Comparison of ENCODE assay signal across 11 cellular contexts in genomic region chr14:53108292-53108937, GRCh38. TPM values are rescaled to one million over a fixed set of nuclear protein-coding genes. Genes with fewer than 3 reads are reported as not detected.
A peak's percentile ranks its signal among the peaks of the same experiment; 100 is the strongest.
DNase-seq lines count a peak whose midpoint lies in the region; ATAC-seq and TF ChIP-seq lines count a peak whose summit lies in the region.
"Had no signal": no experiment of that assay in that cellular context is flagged by ENCODE, and none has a peak within 500 bp of the region (broad histone marks: within the 10 kb centered on the region; RNA-seq: fewer than 3 reads in every experiment).

No MANE protein-coding gene starts in this region.

- CTCF ChIA-PET in activated B cell treated with CpG ODN at 0.5 μM for 24 hours (lab: Charles Lee) = interaction anchor here (1.5 kb wide), 1 partner anchor 44 kb away, joined by 3 read pairs; no protein-coding TSS in a partner anchor

- POLR2A ChIA-PET in activated B cell treated with CpG ODN at 0.5 μM for 24 hours (lab: Charles Lee) = interaction anchor here (0.8 to 5.3 kb wide), 3 partner anchors 19 to 44 kb away, joined by 3 to 68 read pairs (median 6); partner anchors contain the start of gene DDHD1

- H3K4me1 Mint-ChIP-seq in activated B cell treated with CpG ODN at 0.5 μM for 24 hours = peaks cover 2% of the 10 kb centered on the region

- peaks cover 7% of the 10 kb centered on the region for H3K36me3 ChIP-seq in DND-41 (ENCODE audit: insufficient read depth, low read length)
- no peaks in the 10 kb centered on the region for H3K36me3 ChIP-seq in psoas muscle (ENCODE audit: insufficient read depth in 1 of 2, low read depth in 1 of 2)
- H3K36me3 ChIP-seq: cardiac muscle cell, heart left ventricle had no signal

- H3K36me3 Mint-ChIP-seq in activated B cell treated with CpG ODN at 0.5 μM for 24 hours (ENCODE audit: low read depth) = peaks cover 3% of the 10 kb centered on the region

- H3K4me3 ChIP-seq in DND-41 (ENCODE audit: low read depth in 1 of 2, low read length in 2 of 2) (peak overlapping the region; percentile 34 to 59), psoas muscle (peak overlapping the region; percentile 49)
- H3K4me3 ChIP-seq: cardiac muscle cell had no signal

- no peaks in the 10 kb centered on the region for H3K27me3 ChIP-seq in DND-41 (ENCODE audit: insufficient read depth, low read length, poor library complexity)
- no peaks in the 10 kb centered on the region for H3K27me3 ChIP-seq in psoas muscle (ENCODE audit: insufficient read depth in 3 of 3, low read length in 2 of 3)
- H3K27me3 ChIP-seq: cardiac muscle cell, heart left ventricle had no signal

- H3K4me1 ChIP-seq in DND-41 (ENCODE audit: insufficient read depth, low read length) (peaks cover 49% of the 10 kb centered on the region), psoas muscle (no peaks in the 10 kb centered on the region)

- H4K20me1 ChIP-seq in DND-41 (ENCODE audit: insufficient read depth, low read length) = no peaks in the 10 kb centered on the region

- WGBS in psoas muscle, 3 donors = 73 to 84% (median 79%) methylated on average over 7 of the region's 7 CpGs

- DNase-seq in DND-41 (peak; percentile 59), activated B cell treated with CpG ODN at 0.5 μM for 24 hours (no peak), psoas muscle (no peak), A172 (ENCODE audit: low spot score) (no peak), activated T-cell treated with anti-CD3 and anti-CD28 coated beads for 4 hours (no peak), CD1c-positive myeloid dendritic cell (ENCODE audit: extremely low spot score) (no peak), HK-2 (ENCODE audit: unreplicated experiment) (no peak)
- DNase-seq: heart left ventricle had no signal

- peak overlapping the region; percentile 67 for H2AFZ ChIP-seq in DND-41 (ENCODE audit: low read depth, low read length)

- intact Hi-C loops in activated B cell treated with CpG ODN at 0.5 μM for 24 hours (cut with micrococcal nuclease) (loop anchor here (2.0 kb wide), 1 partner anchor 18 kb away; no protein-coding TSS in a partner anchor), psoas muscle (cut with DNase I) (no loop called here)

- peaks cover 88% of the 10 kb centered on the region for H3K79me2 ChIP-seq in DND-41 (ENCODE audit: insufficient read depth, low read length)

- ATAC-seq in DND-41 (ENCODE audit: insufficient read depth, low read depth) (peak; percentile 44), HG03439 (IDR thresholded peaks at IDR 0.05; ENCODE audit: unreplicated experiment) (peak; percentile 11), activated B cell treated with CpG ODN at 0.5 μM for 24 hours (ENCODE audit: low read depth) (peak; percentile 31), psoas muscle (no peak)

- H3K4me2 ChIP-seq in DND-41 (ENCODE audit: insufficient read depth, low read length) = peak overlapping the region; percentile 81

- no peaks in the 10 kb centered on the region for H3K9me3 Mint-ChIP-seq in activated B cell treated with CpG ODN at 0.5 μM for 24 hours

- H3K27ac Mint-ChIP-seq in activated B cell treated with CpG ODN at 0.5 μM for 24 hours = no peak overlapping the region
- H3K27ac Mint-ChIP-seq: activated CD8-positive, alpha-beta memory T cell treated with anti-CD3 and anti-CD28 coated beads, Interleukin-2, amount 10 ng/mL, durations not matched to agents 7 days and 5 days had no signal

- H3K4me3 Mint-ChIP-seq in activated B cell treated with CpG ODN at 0.5 μM for 24 hours = no peak overlapping the region
- H3K4me3 Mint-ChIP-seq: activated CD8-positive, alpha-beta memory T cell treated with anti-CD3 and anti-CD28 coated beads, Interleukin-2, amount 10 ng/mL, durations not matched to agents 7 days and 5 days had no signal

- H3K27ac ChIP-seq in DND-41 (ENCODE audit: low read length) (peak overlapping the region; percentile 96), psoas muscle (no peak overlapping the region)
- H3K27ac ChIP-seq: cardiac muscle cell had no signal

- H3K9ac ChIP-seq in DND-41 (ENCODE audit: low read depth, low read length) = peak overlapping the region; percentile 75

- TF ChIP-seq CTCF in DND-41 (IDR thresholded peaks at IDR 0.05; ENCODE audit: borderline replicate concordance, extremely low read depth, low read length, poor library complexity, severe bottlenecking) (no peak), activated B cell treated with CpG ODN at 0.5 μM for 24 hours (IDR thresholded peaks at IDR 0.05) (no peak), psoas muscle (IDR thresholded peaks at IDR 0.05) (no peak)

- no peaks in the 10 kb centered on the region for H3K27me3 Mint-ChIP-seq in activated B cell treated with CpG ODN at 0.5 μM for 24 hours
- H3K27me3 Mint-ChIP-seq: activated CD8-positive, alpha-beta memory T cell treated with anti-CD3 and anti-CD28 coated beads, Interleukin-2, amount 10 ng/mL, durations not matched to agents 7 days and 5 days had no signal

- H3K9me3 ChIP-seq in DND-41 (ENCODE audit: insufficient read depth, low read length, severe bottlenecking) = peaks cover 4% of the 10 kb centered on the region
- H3K9me3 ChIP-seq in psoas muscle = no peaks in the 10 kb centered on the region

RNA-seq across cellular contexts. Expression of gene DDHD1, which starts 44.7 kb away (rescaled TPM):
- total RNA-seq in activated B cell treated with CpG ODN at 0.5 μM for 24 hours = 44.0 and 59.8 TPM in 2 replicates
- total RNA-seq in psoas muscle = 1 to 10 TPM; 4.0 to 7.6 (median 4.7) TPM
- 1 to 10 TPM; 2.8 to 5.2 (median 3.0) TPM for polyA plus RNA-seq in psoas muscle
- 8.0 and 8.5 TPM in 2 replicates for total RNA-seq in A172 (2014; rRNA removed; shearing (Covaris generic))

Comparison
In these comparisons a context has a peak if more than half of its experiments do, and no peak if none do; other contexts are left out.
1. ATAC-seq: peak in DND-41 (single experiment), HG03439 (single experiment) and activated B cell treated with CpG ODN at 0.5 μM for 24 hours (single experiment); none in psoas muscle (0 of 4).